Comparison of ENCODE assay signal across 1 cellular context in the genomic region with DNA sequence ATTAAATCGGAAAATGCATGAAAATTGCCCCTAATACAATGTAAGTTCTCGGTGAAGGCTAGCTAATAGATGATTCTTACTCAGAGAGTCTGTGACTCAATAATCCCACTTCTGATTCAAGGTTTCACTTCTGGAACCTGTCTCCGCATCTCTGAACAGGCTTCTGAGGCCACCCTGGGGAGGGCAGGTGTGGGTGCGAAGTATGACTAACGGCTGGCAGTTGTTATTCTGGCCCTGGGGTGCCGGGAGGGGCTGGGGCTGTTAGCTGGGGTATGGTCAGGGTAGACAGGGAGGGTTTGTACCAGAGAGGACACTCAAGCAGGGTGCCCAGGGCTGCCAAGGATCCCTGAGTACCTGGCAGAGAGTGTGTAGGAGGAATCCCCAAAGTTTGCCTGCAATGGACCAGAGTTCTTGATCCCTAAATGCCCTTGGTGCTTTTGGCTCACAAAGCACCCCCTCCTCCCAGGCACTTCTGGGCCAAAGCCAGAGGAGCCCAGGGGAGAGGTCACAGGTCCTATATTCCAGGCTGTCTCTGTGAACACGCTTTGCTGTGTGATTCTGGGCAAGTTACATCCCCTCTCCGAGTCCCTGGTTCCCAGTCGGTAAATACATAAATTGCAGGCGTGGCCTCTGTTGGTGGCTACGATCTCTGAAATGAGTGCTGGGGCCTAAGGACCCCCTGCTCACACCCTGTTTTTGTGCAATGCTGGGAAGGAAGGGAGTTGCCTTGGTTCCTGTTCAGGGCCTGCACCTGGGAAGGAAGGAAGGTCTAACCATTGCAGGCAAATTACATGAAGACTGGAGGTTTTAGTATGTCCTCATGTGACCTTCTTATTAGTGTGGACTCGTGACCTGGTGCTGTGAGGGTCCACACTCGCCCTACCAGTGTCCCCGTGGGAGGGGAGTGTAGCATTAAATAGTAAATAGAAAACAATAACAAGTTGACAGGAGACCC.
A peak's percentile ranks its signal among the peaks of the same experiment; 100 is the strongest.
TF ChIP-seq lines count a peak whose summit lies in the region.

No MANE protein-coding gene starts in this region.

TF ChIP-seq in GM12891, 5 proteins besides CTCF, POLR2A, EP300 and RAD21:
- no peak for TF ChIP-seq TAF1 (IDR thresholded peaks at IDR 0.05; ENCODE audit: low read depth, low read length)
- TF ChIP-seq POLR2AphosphoS5 (IDR thresholded peaks at IDR 0.05; ENCODE audit: low read depth, low read length): no peak; the same call in 1 of the 2 replicates
- peak; percentile 80 for TF ChIP-seq SPI1 (IDR thresholded peaks at IDR 0.05; ENCODE audit: low read depth, low read length)
- no peak for TF ChIP-seq PAX5 (IDR thresholded peaks at IDR 0.05; ENCODE audit: insufficient read depth, low read length, severe bottlenecking)
- TF ChIP-seq POU2F2 (IDR thresholded peaks at IDR 0.05; ENCODE audit: low read depth, low read length): peak; percentile 73; the same call in 1 of the 2 replicates
